8 cellular contexts compared by ENCODE assay signal in the genomic region with DNA sequence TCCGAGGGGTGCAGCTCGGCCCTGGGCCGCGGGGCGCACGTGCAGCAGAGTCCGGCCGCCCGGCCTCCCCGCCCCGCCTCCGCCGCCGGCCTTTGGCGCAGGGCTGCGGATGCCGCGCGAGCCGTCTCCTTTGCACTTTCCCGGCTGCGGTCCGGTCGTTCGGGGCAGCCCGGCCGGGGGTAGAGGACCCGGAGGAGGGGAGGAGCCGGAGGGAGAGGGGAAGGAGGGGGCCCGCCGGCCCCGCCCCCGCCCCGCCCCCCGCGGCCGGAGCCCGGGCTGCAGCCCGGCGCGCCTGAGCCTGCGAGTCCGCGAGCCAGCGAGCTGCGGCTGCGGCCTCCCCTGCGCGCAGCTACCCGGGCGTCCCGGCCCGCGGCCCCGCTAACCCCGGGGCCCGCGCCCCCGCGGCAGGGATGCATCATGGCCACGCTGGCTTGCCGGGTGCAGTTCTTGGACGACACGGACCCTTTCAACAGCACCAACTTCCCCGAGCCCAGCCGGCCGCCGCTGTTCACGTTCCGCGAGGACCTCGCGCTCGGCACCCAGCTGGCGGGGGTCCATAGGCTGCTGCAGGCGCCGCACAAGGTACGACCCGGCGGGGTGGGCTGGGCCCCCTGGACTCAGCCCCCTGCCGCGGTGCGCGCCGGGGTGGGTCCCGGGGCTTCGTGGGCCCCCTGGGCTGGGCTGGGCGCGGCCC.
DNase-seq lines count a peak whose midpoint lies in the region; ATAC-seq and TF ChIP-seq lines count a peak whose summit lies in the region.

A gene (plus strand): TSS at position 295 of the 694 bp plus-strand sequence. CDS start 123 bp downstream, at position 418.

- H3K27ac ChIP-seq in 22Rv1 (peak within 1 kb of the TSS; percentile 75), skin epidermis (peak within 1 kb of the TSS in 18 of 21 experiments; percentile 18 to 81 (median 60))

- TF ChIP-seq CTCF in 22Rv1 (IDR thresholded peaks at IDR 0.05) (no peak), cardiac fibroblast (IDR thresholded peaks at IDR 0.05; ENCODE audit: low read depth, low read length) (no peak)

- DNase-seq in NCI-H2227 treated with DMSO at 0.1 percent for 48 hours (lab: John Stamatoyannopoulos, UW), result peak; percentile 55
- peak; percentile 55 to 66 for DNase-seq in cardiac fibroblast (ENCODE audit: low read depth in 2 of 2)
- peak; percentile 91 for DNase-seq in islet precursor cell
- no peak for DNase-seq in amniotic stem cell (lab: John Stamatoyannopoulos, UW)

- peak; percentile 74 for ATAC-seq in HG02759 (IDR thresholded peaks at IDR 0.05; ENCODE audit: unreplicated experiment)

- H3K4me3 ChIP-seq in GM08714 (ENCODE audit: low read length), result peak within 1 kb of the TSS; percentile 75
- peak within 1 kb of the TSS; percentile 58 to 67 for H3K4me3 ChIP-seq in cardiac fibroblast (replicated peaks in 1 of 2; ENCODE audit: low read depth in 2 of 2, low read length in 2 of 2)
- H3K4me3 ChIP-seq in skin epidermis, result peak within 1 kb of the TSS; percentile 37 to 57 (median 50)
